Comparison of ENCODE assay signal across 1 cellular context in genomic region chr20:38825901-38826625, GRCh38.
TF ChIP-seq lines count a peak whose summit lies in the region.

No MANE protein-coding gene starts in this region.

TF ChIP-seq in HEK293, 187 proteins besides CTCF, POLR2A, EP300 and RAD21 (continued from another document and continues in another):
- TF ChIP-seq ZNF544 (tag by site-specific recombination; IDR thresholded peaks at IDR 0.05) = no peak
- no peak for TF ChIP-seq PRDM2 (tag by site-specific recombination; IDR thresholded peaks at IDR 0.05; ENCODE audit: borderline replicate concordance)
- TF ChIP-seq ZNF664 (tag by site-specific recombination; IDR thresholded peaks at IDR 0.05) = no peak
- TF ChIP-seq ZNF596 (tag by site-specific recombination; IDR thresholded peaks at IDR 0.05) = no peak
- no peak for TF ChIP-seq SP2 (tag by site-specific recombination; IDR thresholded peaks at IDR 0.05)
- no peak for TF ChIP-seq ZNF416 (tag by site-specific recombination; IDR thresholded peaks at IDR 0.05)
- no peak for TF ChIP-seq ZSCAN4 (tag by site-specific recombination; IDR thresholded peaks at IDR 0.05)
- no peak for TF ChIP-seq HOXA7 (CRISPR knock-in tag; IDR thresholded peaks at IDR 0.05; ENCODE audit: borderline replicate concordance)
- peak; percentile 54; the same call in 1 of the 2 replicates for TF ChIP-seq ZNF843 (tag by site-specific recombination; IDR thresholded peaks at IDR 0.05)
- TF ChIP-seq SCRT1 (tag by site-specific recombination; IDR thresholded peaks at IDR 0.05; ENCODE audit: borderline replicate concordance) = peak; percentile 96
- TF ChIP-seq HOXD13 (CRISPR knock-in tag; IDR thresholded peaks at IDR 0.05; ENCODE audit: borderline replicate concordance) = 0 out of 2 replicates have a peak, but pooled peaks have one; percentile 39
- TF ChIP-seq ZNF530 (tag by site-specific recombination; IDR thresholded peaks at IDR 0.05; ENCODE audit: low read depth) = no peak
- TF ChIP-seq GLI2 (tag by site-specific recombination; IDR thresholded peaks at IDR 0.05; ENCODE audit: borderline replicate concordance, low read depth) = no peak
- no peak for TF ChIP-seq ZNF677 (tag by site-specific recombination; IDR thresholded peaks at IDR 0.05)
- TF ChIP-seq ZNF558 (tag by site-specific recombination; IDR thresholded peaks at IDR 0.05) = no peak
- TF ChIP-seq ZNF214 (tag by site-specific recombination; IDR thresholded peaks at IDR 0.05; ENCODE audit: borderline replicate concordance) = no peak
- TF ChIP-seq ZNF623 (tag by site-specific recombination; IDR thresholded peaks at IDR 0.05) = no peak
- peak; percentile 43 for TF ChIP-seq ZFHX2 (tag by site-specific recombination; conservative IDR thresholded peaks at IDR 0.05)
- no peak for TF ChIP-seq ZNF16 (tag by site-specific recombination; IDR thresholded peaks at IDR 0.05; ENCODE audit: low read depth)
- peak; percentile 85; the same call in 1 of the 2 replicates for TF ChIP-seq ZNF561 (tag by site-specific recombination; IDR thresholded peaks at IDR 0.05; ENCODE audit: borderline replicate concordance)
- TF ChIP-seq ZNF335 (tag by site-specific recombination; conservative IDR thresholded peaks at IDR 0.05) = no peak; the same call in 1 of the 2 replicates
- TF ChIP-seq ZBTB6 (tag by site-specific recombination; IDR thresholded peaks at IDR 0.05) = no peak
- no peak for TF ChIP-seq BCL11B (tag by site-specific recombination; IDR thresholded peaks at IDR 0.05; ENCODE audit: low read depth)
- TF ChIP-seq HOXC10 (CRISPR knock-in tag; IDR thresholded peaks at IDR 0.05) = no peak
- TF ChIP-seq ZBTB1 (tag by site-specific recombination; IDR thresholded peaks at IDR 0.05) = no peak
- peak; percentile 100 for TF ChIP-seq MZF1 (tag by site-specific recombination; IDR thresholded peaks at IDR 0.05; ENCODE audit: borderline replicate concordance)
- TF ChIP-seq ZNF555 (tag by site-specific recombination; conservative IDR thresholded peaks at IDR 0.05) = no peak
- peak; percentile 97 for TF ChIP-seq SP7 (tag by site-specific recombination; IDR thresholded peaks at IDR 0.05)
- TF ChIP-seq ZNF23 (tag by site-specific recombination; IDR thresholded peaks at IDR 0.05; ENCODE audit: borderline replicate concordance) = no peak
- TF ChIP-seq ZNF600 (tag by site-specific recombination; IDR thresholded peaks at IDR 0.05) = peak; percentile 49; the same call in 1 of the 2 replicates
- TF ChIP-seq KLF9 (tag by site-specific recombination; IDR thresholded peaks at IDR 0.05; ENCODE audit: low read depth) = no peak
- no peak for TF ChIP-seq YY1 (tag by site-specific recombination; IDR thresholded peaks at IDR 0.05)
- TF ChIP-seq ZNF19 (tag by site-specific recombination; IDR thresholded peaks at IDR 0.05; ENCODE audit: low read depth) = no peak
- TF ChIP-seq ZNF2 (tag by site-specific recombination; IDR thresholded peaks at IDR 0.05) = no peak
- TF ChIP-seq ZNF660 (tag by site-specific recombination; IDR thresholded peaks at IDR 0.05) = no peak
- TF ChIP-seq ZNF747 (tag by site-specific recombination; IDR thresholded peaks at IDR 0.05) = no peak
- TF ChIP-seq WT1 (tag by site-specific recombination; IDR thresholded peaks at IDR 0.05) = peak; percentile 98
- TF ChIP-seq ZNF777 (tag by site-specific recombination; IDR thresholded peaks at IDR 0.05; ENCODE audit: borderline replicate concordance) = no peak
- TF ChIP-seq MEIS1 (CRISPR knock-in tag; IDR thresholded peaks at IDR 0.05; ENCODE audit: borderline replicate concordance) = no peak
- TF ChIP-seq ZNF202 (tag by site-specific recombination; IDR thresholded peaks at IDR 0.05; ENCODE audit: borderline replicate concordance) = no peak
- TF ChIP-seq ZEB2 (tag by site-specific recombination; IDR thresholded peaks at IDR 0.05) = peak; percentile 76
- TF ChIP-seq TSHZ1 (tag by site-specific recombination; IDR thresholded peaks at IDR 0.05; ENCODE audit: borderline replicate concordance) = no peak
- no peak for TF ChIP-seq ZNF548 (tag by site-specific recombination; IDR thresholded peaks at IDR 0.05)
- no peak for TF ChIP-seq ZNF280C (tag by site-specific recombination; IDR thresholded peaks at IDR 0.05)
- TF ChIP-seq ZNF391 (tag by site-specific recombination; IDR thresholded peaks at IDR 0.05; ENCODE audit: borderline replicate concordance, low read depth) = no peak
- peak; percentile 94 for TF ChIP-seq PRDM10 (tag by site-specific recombination; IDR thresholded peaks at IDR 0.05)
- TF ChIP-seq ZNF146 (tag by site-specific recombination; IDR thresholded peaks at IDR 0.05) = no peak
- TF ChIP-seq ZNF184 (tag by site-specific recombination; IDR thresholded peaks at IDR 0.05) = no peak
- TF ChIP-seq YY2 (tag by site-specific recombination; IDR thresholded peaks at IDR 0.05) = no peak
- TF ChIP-seq ZNF621 (tag by site-specific recombination; IDR thresholded peaks at IDR 0.05) = no peak
- no peak for TF ChIP-seq ZNF488 (tag by site-specific recombination; IDR thresholded peaks at IDR 0.05)
- no peak for TF ChIP-seq ZNF521 (tag by site-specific recombination; IDR thresholded peaks at IDR 0.05)
